In genomic region chr5:35436441-35437057, GRCh38 we compare ENCODE assay signal across 9 cellular contexts.
DNase-seq lines count a peak whose midpoint lies in the region; ATAC-seq and TF ChIP-seq lines count a peak whose summit lies in the region.
"Had no signal": no experiment of that assay in that cellular context is flagged by ENCODE, and none has a peak within 500 bp of the region (broad histone marks: within the 10 kb centered on the region; RNA-seq: fewer than 3 reads in every experiment).

No MANE protein-coding gene starts in this region.

- ATAC-seq in RWPE2 (ENCODE audit: low read depth) (peak; percentile 41; the same call in 1 of the 3 replicates), GM18861 (IDR thresholded peaks at IDR 0.05; ENCODE audit: unreplicated experiment) (no peak), HG02973 (IDR thresholded peaks at IDR 0.05; ENCODE audit: unreplicated experiment) (no peak)

- H3K27me3 ChIP-seq in RWPE2 (ENCODE audit: insufficient read depth, poor library complexity, severe bottlenecking) = peaks cover 88% of the 10 kb centered on the region

- H3K9me3 Mint-ChIP-seq in type B pancreatic cell = no peaks in the 10 kb centered on the region

- H3K27me3 Mint-ChIP-seq in type B pancreatic cell = no peaks in the 10 kb centered on the region

- no peak overlapping the region for H3K4me3 Mint-ChIP-seq in type B pancreatic cell
- H3K4me3 Mint-ChIP-seq: activated naive CD8-positive, alpha-beta T cell had no signal

- H3K4me1 ChIP-seq in RWPE2 (ENCODE audit: insufficient read depth, poor library complexity, severe bottlenecking) = no peaks in the 10 kb centered on the region

- no peak overlapping the region for H3K27ac Mint-ChIP-seq in type B pancreatic cell
- H3K27ac Mint-ChIP-seq: activated naive CD8-positive, alpha-beta T cell had no signal

- no peaks in the 10 kb centered on the region for H3K9me3 ChIP-seq in RWPE2 (ENCODE audit: severe bottlenecking)

- no peak overlapping the region for H3K27ac ChIP-seq in RWPE2 (ENCODE audit: poor library complexity, severe bottlenecking)

- no peaks in the 10 kb centered on the region for H3K36me3 Mint-ChIP-seq in type B pancreatic cell

- no peak overlapping the region for H3K4me3 ChIP-seq in RWPE2 (ENCODE audit: severe bottlenecking)

- no peaks in the 10 kb centered on the region for H3K36me3 ChIP-seq in RWPE2 (ENCODE audit: low read depth)

- DNase-seq in SIG-M5 treated with dmso at 0.1 percent for 504 hours (lab: John Stamatoyannopoulos, UW; ENCODE audit: unreplicated experiment) (peak; percentile 64), SIG-M5 (lab: John Stamatoyannopoulos, UW) (no peak), HT-29 (ENCODE audit: low spot score) (peak; percentile 84), RWPE2 (ENCODE audit: low spot score) (no peak), fibroblast of the conjunctiva (ENCODE audit: low read depth) (peak; percentile 3), type B pancreatic cell (ENCODE audit: extremely low spot score, unreplicated experiment) (no peak)

- peak; percentile 78 for TF ChIP-seq CTCF in RWPE2 (IDR thresholded peaks at IDR 0.05; ENCODE audit: poor library complexity, severe bottlenecking)
- peak; percentile 76 for TF ChIP-seq CTCF in type B pancreatic cell (conservative IDR thresholded peaks at IDR 0.05)

- no peaks in the 10 kb centered on the region for H3K4me1 Mint-ChIP-seq in type B pancreatic cell (ENCODE audit: unreplicated experiment)

Comparison
In these comparisons a context has a peak if more than half of its experiments do, and no peak if none do; other contexts are left out.
1. DNase-seq: peak in SIG-M5 treated with dmso at 0.1 percent for 504 hours (single experiment), HT-29 (single experiment) and fibroblast of the conjunctiva (single experiment); none in SIG-M5 (single experiment), RWPE2 (single experiment) and type B pancreatic cell (single experiment).